In genomic region chr9:72864327-72864726, GRCh38 we compare ENCODE assay signal across 21 cellular contexts.
DNase-seq lines count a peak whose midpoint lies in the region; FAIRE-seq lines count a peak whose summit lies in the region.
"Had no signal": no experiment of that assay in that cellular context is flagged by ENCODE, and none has a peak within 500 bp of the region (broad histone marks: within the 10 kb centered on the region; RNA-seq: fewer than 3 reads in every experiment).

No MANE protein-coding gene starts in this region.

- peak; percentile 6 for DNase-seq in NCI-H82 (lab: John Stamatoyannopoulos, UW)
- DNase-seq in NCI-H82 treated with DMSO at 0.1 percent for 48 hours (lab: John Stamatoyannopoulos, UW; ENCODE audit: unreplicated experiment), result no peak
- no peak for DNase-seq in RCC 7860 (ENCODE audit: low spot score)
- DNase-seq in left kidney (ENCODE audit: low read depth, low spot score), result peak; percentile 73
- no peak for DNase-seq in stimulated activated CD4-positive, alpha-beta T cell treated with anti-CD3 and anti-CD28 coated beads, Interleukin-4, amount 100 ng/mL, for 1 hour
- no peak for DNase-seq in NCI-H128 (lab: John Stamatoyannopoulos, UW; ENCODE audit: unreplicated experiment)
- DNase-seq in activated T-cell treated with anti-CD3 and anti-CD28 coated beads, Interleukin-2, amount 50 U/mL, for 48 hours, result no peak
- DNase-seq in amygdala (lab: John Stamatoyannopoulos, UW), result no peak
- DNase-seq: 8988T; Caco-2; CD4-positive, alpha-beta T cell; DMS153; GOT3; KG1; NCI-H1092; NCI-H146; NCI-H2081; NCI-H510A; PC-3; SIG-M5 had no signal

- FAIRE-seq in RCC 7860 (lab: Jason Lieb, UNC), result peak; percentile 77
- FAIRE-seq: HepG2 had no signal

Comparison
In these comparisons a context has a peak if more than half of its experiments do, and no peak if none do; other contexts are left out.
1. DNase-seq: peak in NCI-H82 (single experiment) and left kidney (single experiment); none in NCI-H82 treated with DMSO at 0.1 percent for 48 hours (single experiment), RCC 7860 (single experiment), stimulated activated CD4-positive, alpha-beta T cell treated with anti-CD3 and anti-CD28 coated beads, Interleukin-4, amount 100 ng/mL, for 1 hour (single experiment), NCI-H128 (single experiment), activated T-cell treated with anti-CD3 and anti-CD28 coated beads, Interleukin-2, amount 50 U/mL, for 48 hours (0 of 2) and amygdala (0 of 56).